In the genomic region with DNA sequence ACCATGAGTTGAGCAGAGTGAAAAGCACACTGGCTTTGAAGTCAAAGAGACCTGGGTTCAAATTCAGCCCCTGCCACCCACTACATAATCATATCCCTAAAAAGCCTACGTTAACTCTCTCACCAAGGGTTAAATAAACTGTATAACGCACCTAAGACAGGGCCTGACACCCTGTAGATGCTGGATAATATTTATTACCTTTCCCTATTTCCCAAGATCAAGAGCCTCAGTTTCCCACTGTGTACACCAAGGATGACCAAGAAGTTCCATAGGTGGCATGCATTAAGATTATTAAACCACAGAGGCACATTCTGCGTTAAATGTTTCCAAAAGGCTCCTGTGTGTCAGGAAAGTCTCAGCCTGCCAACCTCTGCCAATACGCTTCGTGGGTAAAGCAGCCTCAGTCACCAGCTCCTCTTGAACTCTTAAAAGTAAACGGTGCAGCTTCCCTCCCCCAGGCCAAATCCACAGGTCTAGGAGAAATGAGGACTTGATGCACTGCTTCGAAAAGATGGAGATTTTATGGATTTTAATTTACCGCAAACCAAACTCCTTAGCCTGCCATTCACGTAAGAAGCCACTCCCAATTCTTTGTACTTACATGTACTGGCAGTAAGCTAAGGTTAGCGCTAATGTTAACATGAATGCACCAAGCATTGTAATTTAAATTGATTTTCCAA, we compare ENCODE assay signal across 1 cellular context.
TF ChIP-seq lines count a peak whose summit lies in the region.

No MANE protein-coding gene starts in this region.

TF ChIP-seq in HepG2, 621 proteins besides CTCF, POLR2A, EP300 and RAD21:
- TF ChIP-seq, protein P1, sequence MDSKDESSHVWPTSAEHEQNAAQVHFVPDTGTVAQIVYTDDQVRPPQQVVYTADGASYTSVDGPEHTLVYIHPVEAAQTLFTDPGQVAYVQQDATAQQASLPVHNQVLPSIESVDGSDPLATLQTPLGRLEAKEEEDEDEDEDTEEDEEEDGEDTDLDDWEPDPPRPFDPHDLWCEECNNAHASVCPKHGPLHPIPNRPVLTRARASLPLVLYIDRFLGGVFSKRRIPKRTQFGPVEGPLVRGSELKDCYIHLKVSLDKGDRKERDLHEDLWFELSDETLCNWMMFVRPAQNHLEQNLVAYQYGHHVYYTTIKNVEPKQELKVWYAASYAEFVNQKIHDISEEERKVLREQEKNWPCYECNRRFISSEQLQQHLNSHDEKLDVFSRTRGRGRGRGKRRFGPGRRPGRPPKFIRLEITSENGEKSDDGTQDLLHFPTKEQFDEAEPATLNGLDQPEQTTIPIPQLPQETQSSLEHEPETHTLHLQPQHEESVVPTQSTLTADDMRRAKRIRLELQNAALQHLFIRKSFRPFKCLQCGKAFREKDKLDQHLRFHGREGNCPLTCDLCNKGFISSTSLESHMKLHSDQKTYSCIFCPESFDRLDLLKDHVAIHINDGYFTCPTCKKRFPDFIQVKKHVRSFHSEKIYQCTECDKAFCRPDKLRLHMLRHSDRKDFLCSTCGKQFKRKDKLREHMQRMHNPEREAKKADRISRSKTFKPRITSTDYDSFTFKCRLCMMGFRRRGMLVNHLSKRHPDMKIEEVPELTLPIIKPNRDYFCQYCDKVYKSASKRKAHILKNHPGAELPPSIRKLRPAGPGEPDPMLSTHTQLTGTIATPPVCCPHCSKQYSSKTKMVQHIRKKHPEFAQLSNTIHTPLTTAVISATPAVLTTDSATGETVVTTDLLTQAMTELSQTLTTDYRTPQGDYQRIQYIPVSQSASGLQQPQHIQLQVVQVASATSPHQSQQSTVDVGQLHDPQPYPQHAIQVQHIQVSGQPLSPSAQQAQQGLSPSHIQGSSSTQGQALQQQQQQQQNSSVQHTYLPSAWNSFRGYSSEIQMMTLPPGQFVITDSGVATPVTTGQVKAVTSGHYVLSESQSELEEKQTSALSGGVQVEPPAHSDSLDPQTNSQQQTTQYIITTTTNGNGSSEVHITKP (CRISPR knock-in tag; IDR thresholded peaks at IDR 0.05; ENCODE audit: low read depth): no peak
- peak; percentile 88 for TF ChIP-seq ZNF652 (CRISPR knock-in tag; IDR thresholded peaks at IDR 0.05; ENCODE audit: borderline replicate concordance, low read depth)
- TF ChIP-seq, protein P2, sequence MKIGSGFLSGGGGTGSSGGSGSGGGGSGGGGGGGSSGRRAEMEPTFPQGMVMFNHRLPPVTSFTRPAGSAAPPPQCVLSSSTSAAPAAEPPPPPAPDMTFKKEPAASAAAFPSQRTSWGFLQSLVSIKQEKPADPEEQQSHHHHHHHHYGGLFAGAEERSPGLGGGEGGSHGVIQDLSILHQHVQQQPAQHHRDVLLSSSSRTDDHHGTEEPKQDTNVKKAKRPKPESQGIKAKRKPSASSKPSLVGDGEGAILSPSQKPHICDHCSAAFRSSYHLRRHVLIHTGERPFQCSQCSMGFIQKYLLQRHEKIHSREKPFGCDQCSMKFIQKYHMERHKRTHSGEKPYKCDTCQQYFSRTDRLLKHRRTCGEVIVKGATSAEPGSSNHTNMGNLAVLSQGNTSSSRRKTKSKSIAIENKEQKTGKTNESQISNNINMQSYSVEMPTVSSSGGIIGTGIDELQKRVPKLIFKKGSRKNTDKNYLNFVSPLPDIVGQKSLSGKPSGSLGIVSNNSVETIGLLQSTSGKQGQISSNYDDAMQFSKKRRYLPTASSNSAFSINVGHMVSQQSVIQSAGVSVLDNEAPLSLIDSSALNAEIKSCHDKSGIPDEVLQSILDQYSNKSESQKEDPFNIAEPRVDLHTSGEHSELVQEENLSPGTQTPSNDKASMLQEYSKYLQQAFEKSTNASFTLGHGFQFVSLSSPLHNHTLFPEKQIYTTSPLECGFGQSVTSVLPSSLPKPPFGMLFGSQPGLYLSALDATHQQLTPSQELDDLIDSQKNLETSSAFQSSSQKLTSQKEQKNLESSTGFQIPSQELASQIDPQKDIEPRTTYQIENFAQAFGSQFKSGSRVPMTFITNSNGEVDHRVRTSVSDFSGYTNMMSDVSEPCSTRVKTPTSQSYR (CRISPR knock-in tag; IDR thresholded peaks at IDR 0.05; ENCODE audit: borderline replicate concordance): no peak
- TF ChIP-seq ZBTB38 (CRISPR knock-in tag; IDR thresholded peaks at IDR 0.05): peak; percentile 49; the same call in 1 of the 2 replicates
